ENCODE assay signal across 21 cellular contexts in genomic region chr18:8889479-8889878, GRCh38.
DNase-seq lines count a peak whose midpoint lies in the region; ATAC-seq, FAIRE-seq and TF ChIP-seq lines count a peak whose summit lies in the region.
"Had no signal": no experiment of that assay in that cellular context is flagged by ENCODE, and none has a peak within 500 bp of the region (broad histone marks: within the 10 kb centered on the region; RNA-seq: fewer than 3 reads in every experiment).

No MANE protein-coding gene starts in this region.

- H3K4me1 Mint-ChIP-seq in naive thymus-derived CD4-positive, alpha-beta T cell: no peaks in the 10 kb centered on the region
- H3K4me1 Mint-ChIP-seq: CD4-positive, alpha-beta memory T cell; nephron had no signal

- H3K27ac Mint-ChIP-seq in naive thymus-derived CD4-positive, alpha-beta T cell: no peak overlapping the region
- H3K27ac Mint-ChIP-seq: CD4-positive, alpha-beta memory T cell; dendritic cell treated with granulocyte-macrophage colony-stimulating factor and Interleukin-4, amounts not matched to agents 40 ng/mL and 50 ng/mL, for 4 days; nephron had no signal

- 100% methylated on average over 1 of the region's 2 CpGs for WGBS in HepG2 (ENCODE audit: low lambda C conversion rate)
- 60% methylated on average over 2 of the region's 2 CpGs for WGBS in right lobe of liver (ENCODE audit: insufficient coverage, low coverage, low lambda C conversion rate, missing lambda C conversion rate)

- peaks cover 0 to 41% (median 21%) of the 10 kb centered on the region in 5 donors for H3K27me3 Mint-ChIP-seq in naive thymus-derived CD4-positive, alpha-beta T cell

- CTCF ChIA-PET in HepG2 (lab: Yijun Ruan, JAX; ENCODE audit: low intra/inter-chr PET ratio, low total read pairs): no interaction called here
- CTCF ChIA-PET in naive thymus-derived CD4-positive, alpha-beta T cell (lab: Charles Lee): no interaction called here

- TF ChIP-seq EP300 in HepG2 (IDR thresholded peaks at IDR 0.05; ENCODE audit: low read depth in 2 of 2, low read length in 2 of 2) (no peak), HepG2 (CRISPR knock-in tag; IDR thresholded peaks at IDR 0.05; ENCODE audit: borderline replicate concordance) (no peak)

- intact Hi-C loops in HepG2 (cut with micrococcal nuclease; ENCODE audit: unreplicated experiment): no loop called here
- intact Hi-C loops in right lobe of liver (cut with DNase I): no loop called here
- intact Hi-C loops in breast epithelium (cut with DNase I; ENCODE audit: low total_unique reads): no loop called here
- intact Hi-C loops in naive thymus-derived CD4-positive, alpha-beta T cell (cut with micrococcal nuclease): no loop called here

- H3K4me2 ChIP-seq in HepG2 (ENCODE audit: low read depth, low read length): no peak overlapping the region

- TF ChIP-seq CTCF in HepG2 (CRISPR knock-in tag; IDR thresholded peaks at IDR 0.05) (no peak), right lobe of liver (IDR thresholded peaks at IDR 0.05) (no peak), breast epithelium (IDR thresholded peaks at IDR 0.05) (no peak)

- peaks cover 0 to 17% (median 0%) of the 10 kb centered on the region in 5 donors for H3K36me3 Mint-ChIP-seq in naive thymus-derived CD4-positive, alpha-beta T cell
- H3K36me3 Mint-ChIP-seq: CD4-positive, alpha-beta memory T cell had no signal

- no peak for FAIRE-seq in HepG2 (lab: Jason Lieb, UNC)

- H3K9me3 ChIP-seq in HepG2 (ENCODE audit: low read length) (no peaks in the 10 kb centered on the region), right lobe of liver (no peaks in the 10 kb centered on the region), breast epithelium (no peaks in the 10 kb centered on the region)
- H3K9me3 ChIP-seq in naive thymus-derived CD4-positive, alpha-beta T cell (ENCODE audit: control insufficient read depth in 2 of 3, low read length in 3 of 3): no peaks in the 10 kb centered on the region
- H3K9me3 ChIP-seq: transverse colon had no signal

- H3K9me3 Mint-ChIP-seq in naive thymus-derived CD4-positive, alpha-beta T cell: peaks cover 6 to 36% (median 20%) of the 10 kb centered on the region in 11 donors

- H3K27me3 ChIP-seq in HepG2 (ENCODE audit: control insufficient read depth in 1 of 2, insufficient read depth in 2 of 2, low read length in 2 of 2) (no peaks in the 10 kb centered on the region), right lobe of liver (no peaks in the 10 kb centered on the region), breast epithelium (no peaks in the 10 kb centered on the region)
- no peaks in the 10 kb centered on the region for H3K27me3 ChIP-seq in naive thymus-derived CD4-positive, alpha-beta T cell (ENCODE audit: control insufficient read depth in 2 of 2, insufficient read depth in 2 of 2, low read length in 2 of 2)
- H3K27me3 ChIP-seq: transverse colon had no signal

- no peaks in the 10 kb centered on the region for H4K20me1 ChIP-seq in HepG2 (ENCODE audit: insufficient read depth, low read length)

- H3K4me3 ChIP-seq in HepG2 (replicated peaks in 1 of 3; ENCODE audit: insufficient read depth in 1 of 3, low read depth in 2 of 3, low read length in 3 of 3) (no peak overlapping the region), right lobe of liver (no peak overlapping the region), breast epithelium (no peak overlapping the region)
- no peak overlapping the region for H3K4me3 ChIP-seq in naive thymus-derived CD4-positive, alpha-beta T cell (ENCODE audit: low read length)
- H3K4me3 ChIP-seq: heart left ventricle, SK-N-MC, transverse colon had no signal

- POLR2A ChIA-PET in HepG2 (lab: Yijun Ruan, JAX): no interaction called here
- POLR2A ChIA-PET in naive thymus-derived CD4-positive, alpha-beta T cell (lab: Charles Lee): no interaction called here

- H2AFZ ChIP-seq in HepG2 (ENCODE audit: low read length): no peak overlapping the region

- H3K27ac ChIP-seq in HepG2 (ENCODE audit: extremely low read length, insufficient read depth, low read length) (no peak overlapping the region), right lobe of liver (no peak overlapping the region), breast epithelium (no peak overlapping the region)
- no peak overlapping the region for H3K27ac ChIP-seq in naive thymus-derived CD4-positive, alpha-beta T cell (ENCODE audit: low read depth, low read length)
- H3K27ac ChIP-seq: 22Rv1, heart left ventricle, SK-N-MC, transverse colon had no signal

- ATAC-seq in HepG2 (no peak), right lobe of liver (no peak)
- ATAC-seq in naive thymus-derived CD4-positive, alpha-beta T cell: no peak
- ATAC-seq: heart left ventricle had no signal

- in situ Hi-C loops in HepG2 (cut with HindIII; ENCODE audit: extremely low pct_ligation_motif_present, low pct_unique_long_range_greater_than_20kb): no loop called here

- no peak for TF ChIP-seq POLR2A in HepG2 (IDR thresholded peaks at IDR 0.05; ENCODE audit: insufficient read depth in 1 of 2, low read depth in 2 of 2, low read length in 2 of 2)
- no peak for TF ChIP-seq POLR2A in right lobe of liver (IDR thresholded peaks at IDR 0.05)
- no peak for TF ChIP-seq POLR2A in breast epithelium (IDR thresholded peaks at IDR 0.05)

- no peaks in the 10 kb centered on the region for H3K79me2 ChIP-seq in HepG2 (ENCODE audit: insufficient read depth, low read length)

- no peak for TF ChIP-seq RAD21 in HepG2 (CRISPR knock-in tag; IDR thresholded peaks at IDR 0.05)

- H3K9ac ChIP-seq in HepG2 (ENCODE audit: insufficient read depth, low read depth, low read length): no peak overlapping the region

- H3K36me3 ChIP-seq in HepG2 (replicated peaks in 1 of 2; ENCODE audit: control insufficient read depth in 1 of 2, insufficient read depth in 2 of 2, low read length in 2 of 2) (no peaks in the 10 kb centered on the region), right lobe of liver (no peaks in the 10 kb centered on the region), breast epithelium (no peaks in the 10 kb centered on the region)
- H3K36me3 ChIP-seq in naive thymus-derived CD4-positive, alpha-beta T cell (ENCODE audit: control insufficient read depth in 2 of 3, insufficient read depth in 3 of 3, low read length in 3 of 3): no peaks in the 10 kb centered on the region
- H3K36me3 ChIP-seq: heart left ventricle, transverse colon had no signal

- no peak overlapping the region for H3K4me3 Mint-ChIP-seq in naive thymus-derived CD4-positive, alpha-beta T cell
- H3K4me3 Mint-ChIP-seq: CD4-positive, alpha-beta memory T cell; dendritic cell treated with granulocyte-macrophage colony-stimulating factor and Interleukin-4, amounts not matched to agents 40 ng/mL and 50 ng/mL, for 4 days; nephron had no signal

- no TSS peak for BruUV-seq in HepG2 (replicated peaks; lab: Mats Ljungman, UMichigan)

- DNase-seq in HepG2 (ENCODE audit: low spot score) (no peak), right lobe of liver (no peak), astrocyte of the hippocampus (ENCODE audit: low read depth, low spot score) (peak; percentile 84), glomerular visceral epithelial cell (ENCODE audit: extremely low spot score) (peak; percentile 49), breast epithelium (ENCODE audit: low spot score in 2 of 2) (no peak), NCI-H2227 (lab: John Stamatoyannopoulos, UW; ENCODE audit: unreplicated experiment) (no peak), putamen (ENCODE audit: low spot score) (no peak)
- DNase-seq in naive thymus-derived CD4-positive, alpha-beta T cell: no peak
- DNase-seq: activated gamma-delta T cell treated with Interleukin-2 at 50 U/mL for 16 hours; anterior cingulate cortex; CD4-positive, alpha-beta memory T cell; DMS79 treated with DMSO at 0.1 percent for 48 hours; heart left ventricle; NCI-H2081 treated with DMSO at 0.1 percent for 48 hours; NCI-H526; stimulated activated naive CD4-positive, alpha-beta T cell; transverse colon had no signal

- peaks cover 10% of the 10 kb centered on the region for H3K4me1 ChIP-seq in HepG2 (ENCODE audit: insufficient read depth, low read length)
- H3K4me1 ChIP-seq in right lobe of liver: no peaks in the 10 kb centered on the region
- H3K4me1 ChIP-seq in breast epithelium: no peaks in the 10 kb centered on the region
- no peaks in the 10 kb centered on the region for H3K4me1 ChIP-seq in naive thymus-derived CD4-positive, alpha-beta T cell (ENCODE audit: control insufficient read depth in 2 of 2, insufficient read depth in 2 of 2, low read length in 2 of 2)
- H3K4me1 ChIP-seq: heart left ventricle had no signal

TF ChIP-seq in HepG2, 621 proteins besides CTCF, POLR2A, EP300 and RAD21:
- no peak for TF ChIP-seq DRAP1 (CRISPR knock-in tag; IDR thresholded peaks at IDR 0.05)
- peak; percentile 54 for TF ChIP-seq MAFF (IDR thresholded peaks at IDR 0.05; ENCODE audit: low read depth, low read length)
- TF ChIP-seq MAFK (conservative IDR thresholded peaks at IDR 0.05 in 1 of 2, IDR thresholded peaks at IDR 0.05 in 1 of 2; ENCODE audit: low read length in 2 of 2): peak; percentile 54 to 74

Comparison
In these comparisons a context has a peak if more than half of its experiments do, and no peak if none do; other contexts are left out.
1. DNase-seq: peak in astrocyte of the hippocampus (single experiment) and glomerular visceral epithelial cell (single experiment); none in HepG2 (single experiment), right lobe of liver (0 of 3), breast epithelium (0 of 2), NCI-H2227 (single experiment), putamen (single experiment) and naive thymus-derived CD4-positive, alpha-beta T cell (0 of 9).